ENCODE assay signal across 20 cellular contexts in genomic region chr14:79325557-79325956, GRCh38.
"Had no signal": no experiment of that assay in that cellular context is flagged by ENCODE, and none has a peak within 500 bp of the region (broad histone marks: within the 10 kb centered on the region; RNA-seq: fewer than 3 reads in every experiment).

No MANE protein-coding gene starts in this region.

- ATAC-seq: activated CD4-positive, alpha-beta T cell treated with anti-CD3 and anti-CD28 coated beads for 36 hours; activated T-helper 17 cell treated with anti-CD3 and anti-CD28 coated beads, Interleukin-2, amount 50 U/mL, for 72 hours had no signal

- DNase-seq: activated CD4-positive, alpha-beta memory T cell treated with anti-CD3 and anti-CD28 coated beads, Interleukin-2, amount 10 ng/mL, durations not matched to agents 7 days and 5 days; activated CD4-positive, alpha-beta T cell treated with anti-CD3 and anti-CD28 coated beads for 36 hours; activated CD4-positive, alpha-beta T cell treated with anti-CD3 and anti-CD28 coated beads, Interleukin-2, amount 50 U/mL, for 1 hour; activated gamma-delta T cell; activated naive CD4-positive, alpha-beta T cell treated with anti-CD3 and anti-CD28 coated beads for 36 hours; activated naive CD8-positive, alpha-beta T cell treated with anti-CD3 and anti-CD28 coated beads for 36 hours; activated T-cell treated with anti-CD3 and anti-CD28 coated beads for 4 hours; activated T-cell treated with anti-CD3 and anti-CD28 coated beads, Interleukin-2, amount 50 U/mL, for 48 hours; anterior cingulate cortex; cerebellar nuclear complex; KG1; NCI-H1048; NCI-H1694; NCI-H226; NCI-H524 treated with DMSO at 0.1 percent for 48 hours; SJCRH30; SK-N-SH; T-helper 1 cell; WERI-Rb-1 had no signal
